ENCODE assay signal across 10 cellular contexts in genomic region chr7:115340828-115341227, GRCh38.
A peak's percentile ranks its signal among the peaks of the same experiment; 100 is the strongest.
DNase-seq lines count a peak whose midpoint lies in the region; ATAC-seq, FAIRE-seq and TF ChIP-seq lines count a peak whose summit lies in the region.
"Had no signal": no experiment of that assay in that cellular context is flagged by ENCODE, and none has a peak within 500 bp of the region (broad histone marks: within the 10 kb centered on the region; RNA-seq: fewer than 3 reads in every experiment).

No MANE protein-coding gene starts in this region.

- H3K27me3 Mint-ChIP-seq in neural crest cell (ENCODE audit: low read depth) = no peaks in the 10 kb centered on the region

- no peak for FAIRE-seq in frontal cortex (lab: Jason Lieb, UNC)

- no peak overlapping the region for H3K27ac Mint-ChIP-seq in neural crest cell (ENCODE audit: unreplicated experiment)

- peak; percentile 38 for DNase-seq in GM04504 (ENCODE audit: low read depth)
- DNase-seq in amniotic epithelial cell (ENCODE audit: low read depth) = peak; percentile 81
- no peak for DNase-seq in neural crest cell (ENCODE audit: low read depth, low spot score)
- no peak for DNase-seq in frontal cortex (ENCODE audit: low spot score in 2 of 2)
- DNase-seq in activated CD8-positive, alpha-beta memory T cell treated with anti-CD3 and anti-CD28 coated beads, Interleukin-2, amount 50 U/mL, for 4 hours = no peak
- no peak for DNase-seq in NCI-H446 (lab: John Stamatoyannopoulos, UW)
- DNase-seq: hypothalamus, NCI-H510A had no signal

- peak; percentile 44 for TF ChIP-seq CTCF in neural crest cell (conservative IDR thresholded peaks at IDR 0.05)

- H3K9me3 Mint-ChIP-seq in neural crest cell = no peaks in the 10 kb centered on the region

- no peak overlapping the region for H3K4me3 Mint-ChIP-seq in neural crest cell

- H3K36me3 Mint-ChIP-seq in neural crest cell (ENCODE audit: low read depth) = no peaks in the 10 kb centered on the region

- ATAC-seq in HG03103 (IDR thresholded peaks at IDR 0.05; ENCODE audit: low read depth, unreplicated experiment) = peak; percentile 52
- ATAC-seq in HG02642 (IDR thresholded peaks at IDR 0.05; ENCODE audit: poor library complexity, unreplicated experiment) = no peak

- H3K4me1 Mint-ChIP-seq in neural crest cell = no peaks in the 10 kb centered on the region

Comparison
In these comparisons a context has a peak if more than half of its experiments do, and no peak if none do; other contexts are left out.
1. DNase-seq: peak in GM04504 (single experiment) and amniotic epithelial cell (single experiment); none in neural crest cell (single experiment), frontal cortex (0 of 2), activated CD8-positive, alpha-beta memory T cell treated with anti-CD3 and anti-CD28 coated beads, Interleukin-2, amount 50 U/mL, for 4 hours (single experiment) and NCI-H446 (0 of 2).